In the genomic region with DNA sequence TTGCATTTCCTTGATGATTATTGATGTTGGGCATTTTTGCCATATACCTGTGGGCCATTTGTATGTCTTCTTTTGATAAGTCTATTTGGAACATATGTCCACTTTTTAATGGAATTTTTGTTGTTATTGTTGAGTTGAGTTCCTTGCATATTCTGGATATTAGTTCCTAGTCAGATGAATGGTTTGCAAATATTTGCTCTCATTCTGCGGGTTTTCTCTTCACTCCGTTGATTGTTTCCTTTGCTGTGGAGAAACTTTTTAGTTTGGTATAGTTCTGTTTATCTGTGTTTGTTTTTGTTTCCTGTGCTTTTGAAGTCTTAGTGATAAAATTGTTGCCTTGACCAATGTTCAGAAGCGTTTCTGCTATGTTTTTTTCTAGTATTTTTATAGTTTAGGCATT, we compare ENCODE assay signal across 34 cellular contexts. TPM values are rescaled to one million over a fixed set of nuclear protein-coding genes. Genes with fewer than 3 reads are reported as not detected.
"Had no signal": no experiment of that assay in that cellular context is flagged by ENCODE, and none has a peak within 500 bp of the region (broad histone marks: within the 10 kb centered on the region; RNA-seq: fewer than 3 reads in every experiment).

No MANE protein-coding gene starts in this region.

- H3K27me3 ChIP-seq: adrenal gland, ascending aorta, body of pancreas, brain microvascular endothelial cell, breast epithelium, cardiac muscle cell had no signal

- H3K36me3 ChIP-seq: adrenal gland, ascending aorta, brain microvascular endothelial cell, breast epithelium, cardiac muscle cell had no signal

- ATAC-seq: activated naive CD4-positive, alpha-beta T cell treated with anti-CD3 and anti-CD28 coated beads, Interleukin-2, amount 50 U/mL, for 72 hours; activated naive CD8-positive, alpha-beta T cell treated with anti-CD3 and anti-CD28 coated beads, Interleukin-2, amount 50 U/mL, for 24 hours; activated T-cell treated with anti-CD3 and anti-CD28 coated beads, Interleukin-2, amount 50 U/mL, for 4 hours; activated T-cell treated with anti-CD3 and anti-CD28 coated beads, Interleukin-2, amount 50 U/mL, for 72 hours; activated T-helper 17 cell treated with anti-CD3 and anti-CD28 coated beads, Interleukin-2, amount 50 U/mL, for 72 hours; body of pancreas had no signal

- H3K4me3 ChIP-seq: adrenal gland, ascending aorta, body of pancreas, breast epithelium, cardiac muscle cell had no signal

- FAIRE-seq: astrocyte, bronchial epithelial cell had no signal

- H3K27ac ChIP-seq: adrenal gland, ascending aorta, body of pancreas, brain microvascular endothelial cell, breast epithelium, cardiac muscle cell had no signal

- H3K9me3 ChIP-seq: adrenal gland, body of pancreas had no signal

- H3K4me1 ChIP-seq: adrenal gland, ascending aorta, body of pancreas, breast epithelium had no signal

- DNase-seq: activated effector memory CD4-positive, alpha-beta T cell treated with anti-CD3 and anti-CD28 coated beads, Interleukin-2, amount 50 U/mL, for 16 hours; activated effector memory CD4-positive, alpha-beta T cell treated with Interleukin-2 at 50 U/mL for 16 hours; activated gamma-delta T cell; activated gamma-delta T cell treated with Interleukin-2 at 50 U/mL for 16 hours; activated naive CD4-positive, alpha-beta T cell; activated naive CD4-positive, alpha-beta T cell treated with anti-CD3 and anti-CD28 coated beads for 36 hours; activated naive CD4-positive, alpha-beta T cell treated with anti-CD3 and anti-CD28 coated beads, Interleukin-2, amount 10 ng/mL, durations not matched to agents 7 days and 5 days; activated naive CD4-positive, alpha-beta T cell treated with anti-CD3 and anti-CD28 coated beads, Interleukin-2, amount 50 U/mL, for 16 hours; activated naive CD4-positive, alpha-beta T cell treated with Interleukin-2 at 50 U/mL for 16 hours; activated naive CD8-positive, alpha-beta T cell treated with anti-CD3 and anti-CD28 coated beads for 36 hours; activated naive CD8-positive, alpha-beta T cell treated with anti-CD3 and anti-CD28 coated beads, Interleukin-2, amount 10 ng/mL, durations not matched to agents 7 days and 5 days; activated naive CD8-positive, alpha-beta T cell treated with anti-CD3 and anti-CD28 coated beads, Interleukin-2, amount 50 U/mL, for 24 hours; activated T-cell treated with anti-CD3 and anti-CD28 coated beads, Interleukin-2, amount 50 U/mL, for 24 hours; activated T-cell treated with anti-CD3 and anti-CD28 coated beads, Interleukin-2, amount 50 U/mL, for 4 hours; activated T-cell treated with anti-CD3 and anti-CD28 coated beads, Interleukin-2, amount 50 U/mL, for 48 hours; activated T-cell treated with anti-CD3 and anti-CD28 coated beads, Interleukin-2, amount 50 U/mL, for 72 hours; adrenal gland; amniotic stem cell; amygdala; anterior cingulate cortex; aorta; body of pancreas; brain microvascular endothelial cell; caudate nucleus; central memory CD4-positive, alpha-beta T cell; cerebellar nuclear complex had no signal

RNA-seq across cellular contexts. Expression of a gene that starts 13.0 kb away (rescaled TPM):
- total RNA-seq: activated naive CD8-positive, alpha-beta T cell treated with anti-CD3 and anti-CD28 coated beads for 36 hours; activated naive CD8-positive, alpha-beta T cell treated with anti-CD3 and anti-CD28 coated beads, Interleukin-2, amount 10 ng/mL, durations not matched to agents 7 days and 5 days; activated T-helper 1 cell treated with anti-CD3 and anti-CD28 coated beads, Interleukin-12 subunit alpha, Interleukin-12 subunit beta, Interleukin-2, Interleukin-4 antibody, amounts not matched to agents 30 ng/mL and 10 ng/mL and 1 ng/mL, durations not matched to agents 14 hours and 24 hours and 36 hours; cardiac muscle cell had no signal
